ENCODE assay signal across 1 cellular context in the genomic region with DNA sequence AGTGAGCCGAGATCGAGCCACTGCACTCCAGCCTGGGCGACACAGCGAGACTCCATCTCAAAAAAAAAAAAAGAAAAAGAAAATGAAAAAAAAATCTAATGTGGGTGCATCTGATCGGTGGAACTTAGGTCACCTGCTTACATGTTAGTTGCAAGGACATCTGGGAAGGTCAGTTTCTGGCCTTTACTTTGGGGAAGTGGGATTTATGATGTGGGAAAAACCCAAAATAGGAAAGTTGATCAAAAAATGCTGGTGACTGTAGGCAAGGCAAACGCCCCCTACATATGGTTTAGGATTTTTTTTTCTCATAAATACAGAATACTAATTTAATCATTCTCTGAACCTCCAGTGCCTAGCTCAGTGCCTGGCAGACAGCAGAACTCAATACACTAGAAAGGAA.
TF ChIP-seq lines count a peak whose summit lies in the region.

No MANE protein-coding gene starts in this region.

TF ChIP-seq in IMR-90, 13 proteins besides CTCF, POLR2A, EP300 and RAD21 (continued from another document):
- TF ChIP-seq NFE2L2 (IDR thresholded peaks at IDR 0.05; ENCODE audit: low read depth, low read length) (no peak), MXI1 (IDR thresholded peaks at IDR 0.05; ENCODE audit: borderline replicate concordance, low read depth, low read length) (no peak), CEBPB (IDR thresholded peaks at IDR 0.05; ENCODE audit: low read depth, low read length) (no peak)
